Comparison of ENCODE assay signal across 20 cellular contexts in the genomic region with DNA sequence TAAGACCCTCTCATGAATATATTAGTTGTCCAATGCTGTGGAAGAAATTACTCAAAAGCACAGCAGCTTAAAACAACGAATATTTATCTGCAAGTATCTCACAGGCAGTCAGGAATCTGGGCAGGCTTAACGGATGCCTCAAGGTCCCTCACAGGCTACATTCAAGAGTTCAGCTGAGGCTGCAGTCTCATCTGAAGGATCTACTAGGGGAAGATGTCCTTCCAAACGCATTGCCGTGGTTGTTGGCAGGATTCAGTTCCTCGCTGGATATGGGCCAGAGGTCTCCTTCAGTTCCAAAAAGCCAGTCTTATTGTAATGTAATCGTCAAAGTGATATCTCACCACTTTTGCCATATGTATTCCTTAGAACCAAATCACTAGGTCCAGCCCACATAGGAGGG.
"Had no signal": no experiment of that assay in that cellular context is flagged by ENCODE, and none has a peak within 500 bp of the region (broad histone marks: within the 10 kb centered on the region; RNA-seq: fewer than 3 reads in every experiment).

No MANE protein-coding gene starts in this region.

- H3K27me3 ChIP-seq: left lung, tibial nerve had no signal

- H3K27ac ChIP-seq: coronary artery, left lung, tibial nerve had no signal

- H3K4me3 ChIP-seq: coronary artery, left lung, tibial nerve had no signal

- FAIRE-seq: frontal cortex, small intestine had no signal

- H3K36me3 ChIP-seq: left lung, tibial nerve had no signal

- H3K9me3 ChIP-seq: left lung had no signal

- DNase-seq: activated CD4-positive, alpha-beta memory T cell treated with anti-CD3 and anti-CD28 coated beads, Interleukin-2, amount 10 ng/mL, durations not matched to agents 7 days and 5 days; activated CD4-positive, alpha-beta T cell treated with anti-CD3 and anti-CD28 coated beads for 4 hours; activated effector memory CD4-positive, alpha-beta T cell treated with Interleukin-2 at 50 U/mL for 16 hours; activated naive CD4-positive, alpha-beta T cell treated with anti-CD3 and anti-CD28 coated beads, Interleukin-2, amount 50 U/mL, for 16 hours; activated T-cell treated with anti-CD3 and anti-CD28 coated beads, Interleukin-2, amount 50 U/mL, for 4 hours; amniotic stem cell; central memory CD4-positive, alpha-beta T cell; effector CD4-positive, alpha-beta T cell; head of caudate nucleus; left lung; nucleus accumbens; small intestine; stimulated activated CD4-positive, alpha-beta T cell treated with anti-CD3 and anti-CD28 coated beads, Interleukin-4, amount 100 ng/mL, for 24 hours; stimulated activated naive CD4-positive, alpha-beta T cell; substantia nigra; T-helper 2 cell had no signal

- ATAC-seq: activated T-cell treated with anti-CD3 and anti-CD28 coated beads, Interleukin-2, amount 50 U/mL, for 4 hours; left lung; WTC11 had no signal
